In the genomic region with DNA sequence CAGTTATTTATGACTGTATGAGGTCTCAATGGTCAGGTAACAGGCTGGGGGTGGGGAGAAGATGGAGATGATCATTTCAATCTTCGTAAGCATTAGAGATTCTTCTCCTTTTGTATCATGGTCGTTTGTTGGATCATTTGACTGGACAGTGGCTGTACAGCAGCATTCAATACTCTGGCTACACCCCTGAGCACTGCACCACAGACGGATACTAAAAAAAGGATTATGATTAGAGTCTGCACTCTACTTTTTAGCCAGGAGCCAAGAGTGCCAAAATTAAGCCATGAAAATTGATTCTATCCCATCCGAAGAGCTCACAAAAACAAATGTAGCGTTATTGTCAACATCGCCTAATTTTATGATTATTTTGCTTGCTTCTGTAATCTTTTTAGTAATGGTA, we compare ENCODE assay signal across 27 cellular contexts.
"Had no signal": no experiment of that assay in that cellular context is flagged by ENCODE, and none has a peak within 500 bp of the region (broad histone marks: within the 10 kb centered on the region; RNA-seq: fewer than 3 reads in every experiment).

No MANE protein-coding gene starts in this region.

- H3K27ac Mint-ChIP-seq: natural killer cell; stimulated activated naive CD8-positive, alpha-beta T cell treated with anti-CD3 and anti-CD28 coated beads, Interleukin-15, Interleukin-2, amounts not matched to agents 100 ng/mL and 50 ng/mL, for 24 hours had no signal

- FAIRE-seq: islet of Langerhans, pancreas, small intestine, urothelium cell line had no signal

- H3K27me3 ChIP-seq: dorsolateral prefrontal cortex, gastroesophageal sphincter, heart right ventricle, left lung, neutrophil, pancreas, sigmoid colon, tibial nerve, upper lobe of left lung had no signal

- H3K36me3 Mint-ChIP-seq: natural killer cell had no signal

- H3K4me1 ChIP-seq: left lung, pancreas had no signal

- H3K36me3 ChIP-seq: gastroesophageal sphincter, heart right ventricle, left lung, lower lobe of right lung, neutrophil, pancreas, sigmoid colon, thoracic aorta, tibial nerve, upper lobe of left lung had no signal

- DNase-seq: cerebellar nuclear complex; cortex of kidney; dorsolateral prefrontal cortex; effector CD4-positive, alpha-beta T cell; foreskin fibroblast; heart right ventricle; hippocampal formation; left cardiac atrium; left lung; lower lobe of right lung; natural killer cell; pancreas; sigmoid colon; small intestine; stimulated activated CD4-positive, alpha-beta T cell treated with anti-CD3 and anti-CD28 coated beads, Interleukin-15, amount 100 ng/mL, for 24 hours; stimulated activated CD4-positive, alpha-beta T cell treated with anti-CD3 and anti-CD28 coated beads, Interleukin-2, amount 100 ng/mL, for 48 hours; stimulated activated naive B cell treated with anti-CD40 and anti-IgM and Interleukin-4, amounts not matched to agents 10 μg/mL and 1 μg/mL and 100 μg/mL, for 72 hours; upper lobe of left lung had no signal

- H3K9me3 ChIP-seq: gastroesophageal sphincter, heart right ventricle, left lung, lower lobe of right lung, neutrophil, pancreas, sigmoid colon, thoracic aorta, tibial nerve, upper lobe of left lung had no signal

- ATAC-seq: esophagus mucosa; gastroesophageal sphincter; left lung; lower lobe of right lung; natural killer cell; pancreas; stimulated activated naive B cell treated with anti-CD40 and anti-IgM and Interleukin-4, amounts not matched to agents 10 μg/mL and 1 μg/mL and 100 μg/mL, for 72 hours had no signal

- H3K4me3 ChIP-seq: dorsolateral prefrontal cortex, gastroesophageal sphincter, heart right ventricle, left lung, lower lobe of right lung, pancreas, sigmoid colon, thoracic aorta, tibial nerve, upper lobe of left lung had no signal

- H3K27ac ChIP-seq: dorsolateral prefrontal cortex, epithelial cell of prostate, gastroesophageal sphincter, left lung, lower lobe of right lung, neutrophil, pancreas, sigmoid colon, thoracic aorta, tibial nerve, upper lobe of left lung had no signal

- H3K27me3 Mint-ChIP-seq: stimulated activated naive B cell treated with anti-CD40 and anti-IgM and Interleukin-4, amounts not matched to agents 10 μg/mL and 1 μg/mL and 100 μg/mL, for 72 hours; stimulated activated naive CD8-positive, alpha-beta T cell treated with anti-CD3 and anti-CD28 coated beads, Interleukin-15, Interleukin-2, amounts not matched to agents 100 ng/mL and 50 ng/mL, for 24 hours had no signal

- H3K9me3 Mint-ChIP-seq: natural killer cell had no signal

- H3K4me3 Mint-ChIP-seq: natural killer cell; stimulated activated naive B cell treated with anti-CD40 and anti-IgM and Interleukin-4, amounts not matched to agents 10 μg/mL and 1 μg/mL and 100 μg/mL, for 72 hours; stimulated activated naive CD8-positive, alpha-beta T cell treated with anti-CD3 and anti-CD28 coated beads, Interleukin-15, Interleukin-2, amounts not matched to agents 100 ng/mL and 50 ng/mL, for 24 hours had no signal
